8 cellular contexts compared by ENCODE assay signal in the genomic region with DNA sequence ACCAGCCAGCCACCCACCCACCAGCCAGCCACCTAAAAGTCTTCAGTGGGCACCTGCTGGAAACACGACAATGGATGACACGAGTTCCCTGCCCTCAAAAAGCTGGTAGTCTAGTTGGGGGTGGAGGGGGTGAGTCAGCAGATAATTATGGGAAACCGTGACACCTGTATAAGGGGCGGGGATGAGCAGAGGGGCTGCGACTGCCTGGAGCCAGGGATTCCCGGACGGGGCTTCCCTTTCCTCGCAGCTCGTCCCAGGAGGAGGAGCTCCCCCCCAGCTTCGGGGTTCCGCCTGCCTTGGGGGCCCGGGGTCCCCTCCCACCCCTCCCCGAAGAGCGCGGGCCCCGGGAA. TPM values are rescaled to one million over a fixed set of nuclear protein-coding genes. Genes with fewer than 3 reads are reported as not detected.
DNase-seq lines count a peak whose midpoint lies in the region; ATAC-seq and TF ChIP-seq lines count a peak whose summit lies in the region.

No MANE protein-coding gene starts in this region.

- no peaks in the 10 kb centered on the region for H3K36me3 Mint-ChIP-seq in CD4-positive, alpha-beta memory T cell
- H3K36me3 Mint-ChIP-seq in activated naive CD8-positive, alpha-beta T cell treated with anti-CD3 and anti-CD28 coated beads, Interleukin-2, amount 50 U/mL, for 24 hours (ENCODE audit: low read depth), result no peaks in the 10 kb centered on the region

- H3K9me3 ChIP-seq in CD4-positive, alpha-beta memory T cell (ENCODE audit: control insufficient read depth in 1 of 2, low read length in 2 of 2), result no peaks in the 10 kb centered on the region

- intact Hi-C loops in CD4-positive, alpha-beta memory T cell (cut with micrococcal nuclease), result loop anchor here (1.0 to 5.0 kb wide), 4 partner anchors 34 to 1054 kb away; no protein-coding TSS in a partner anchor

- peak; percentile 6 for ATAC-seq in activated naive CD8-positive, alpha-beta T cell treated with anti-CD3 and anti-CD28 coated beads, Interleukin-2, amount 50 U/mL, for 24 hours
- ATAC-seq in omental fat pad (ENCODE audit: low FRiP score) (peak; percentile 46), HG02763 (IDR thresholded peaks at IDR 0.05; ENCODE audit: unreplicated experiment) (no peak), GM18511 (IDR thresholded peaks at IDR 0.05; ENCODE audit: unreplicated experiment) (no peak), GM21360 (IDR thresholded peaks at IDR 0.05; ENCODE audit: unreplicated experiment) (no peak)

- peaks cover 17% of the 10 kb centered on the region for H3K27me3 ChIP-seq in CD4-positive, alpha-beta memory T cell (ENCODE audit: insufficient read depth, low read length)

- peaks cover 16 to 31% (median 24%) of the 10 kb centered on the region in 4 donors for H3K4me1 Mint-ChIP-seq in CD4-positive, alpha-beta memory T cell
- H3K4me1 Mint-ChIP-seq in activated naive CD8-positive, alpha-beta T cell treated with anti-CD3 and anti-CD28 coated beads, Interleukin-2, amount 50 U/mL, for 24 hours, result peaks cover 25% of the 10 kb centered on the region

- H3K27me3 Mint-ChIP-seq in CD4-positive, alpha-beta memory T cell, result peaks cover 20 to 35% of the 10 kb centered on the region in 2 donors
- H3K27me3 Mint-ChIP-seq in activated naive CD8-positive, alpha-beta T cell treated with anti-CD3 and anti-CD28 coated beads, Interleukin-2, amount 50 U/mL, for 24 hours, result peaks cover 27% of the 10 kb centered on the region

- peaks cover 40% of the 10 kb centered on the region for H3K4me1 ChIP-seq in CD4-positive, alpha-beta memory T cell (ENCODE audit: insufficient read depth, low read length)

- no peaks in the 10 kb centered on the region for H3K36me3 ChIP-seq in CD4-positive, alpha-beta memory T cell (ENCODE audit: insufficient read depth, low read length)

- peak overlapping the region in 1 of 7 donors; percentile 81 for H3K27ac Mint-ChIP-seq in CD4-positive, alpha-beta memory T cell
- no peak overlapping the region for H3K27ac Mint-ChIP-seq in activated naive CD8-positive, alpha-beta T cell treated with anti-CD3 and anti-CD28 coated beads, Interleukin-2, amount 50 U/mL, for 24 hours

- no peak overlapping the region for H3K27ac ChIP-seq in CD4-positive, alpha-beta memory T cell (ENCODE audit: low read depth, low read length)

- TF ChIP-seq CTCF in omental fat pad (IDR thresholded peaks at IDR 0.05), result no peak

- no peak overlapping the region for H3K4me3 ChIP-seq in CD4-positive, alpha-beta memory T cell (ENCODE audit: low read length in 2 of 2)

- POLR2A ChIA-PET in CD4-positive, alpha-beta memory T cell (lab: Charles Lee; ENCODE audit: partially characterized antibody), result interaction anchor here (0.8 to 2.3 kb wide), 8 partner anchors 20 to 285 kb away, joined by 3 to 12 read pairs (median 3); no protein-coding TSS in a partner anchor

- peaks cover 0 to 1% (median 0%) of the 10 kb centered on the region in 8 donors for H3K9me3 Mint-ChIP-seq in CD4-positive, alpha-beta memory T cell
- no peaks in the 10 kb centered on the region for H3K9me3 Mint-ChIP-seq in activated naive CD8-positive, alpha-beta T cell treated with anti-CD3 and anti-CD28 coated beads, Interleukin-2, amount 50 U/mL, for 24 hours

- CTCF ChIA-PET in CD4-positive, alpha-beta memory T cell (lab: Charles Lee; ENCODE audit: partially characterized antibody), result interaction anchor here (0.6 to 8.2 kb wide), 50 partner anchors 8 to 1066 kb away, joined by 3 to 187 read pairs (median 4); a partner anchor contains a TSS

- peak in 2 of 5 donors; percentile 9 to 54 for DNase-seq in CD4-positive, alpha-beta memory T cell
- DNase-seq in HuH-7 (ENCODE audit: low spot score), result peak; percentile 86
- no peak for DNase-seq in activated naive CD8-positive, alpha-beta T cell treated with anti-CD3 and anti-CD28 coated beads, Interleukin-2, amount 50 U/mL, for 24 hours
- DNase-seq in omental fat pad (ENCODE audit: low spot score), result no peak
- DNase-seq in activated CD4-positive, CD25-positive, alpha-beta regulatory T cell treated with anti-CD3 and anti-CD28 coated beads, Interleukin-2, amount 50 U/mL, for 72 hours, result no peak

- peak overlapping the region; percentile 17 to 93 (median 70) for H3K4me3 Mint-ChIP-seq in CD4-positive, alpha-beta memory T cell
- H3K4me3 Mint-ChIP-seq in activated naive CD8-positive, alpha-beta T cell treated with anti-CD3 and anti-CD28 coated beads, Interleukin-2, amount 50 U/mL, for 24 hours, result peak overlapping the region; percentile 79

RNA-seq across cellular contexts. Expression of a gene that starts 2.3 kb away (rescaled TPM):
- under 1 TPM in 1 of 2 experiments, not detected in 1; 0.17 TPM for total RNA-seq in CD4-positive, alpha-beta memory T cell
- under 1 TPM in 1 of 2 donors, not detected in 1; 0.40 TPM for polyA plus RNA-seq in CD4-positive, alpha-beta memory T cell
- total RNA-seq in omental fat pad, result 1 to 10 TPM in 1 of 4 donors, under 1 TPM in 2, not detected in 1; 0.25 to 1.4 (median 0.74) TPM

RNA-seq across cellular contexts. Expression of a gene that starts 31.1 kb away (rescaled TPM):
- 10 to 100 TPM; 15.1 to 15.6 TPM for total RNA-seq in CD4-positive, alpha-beta memory T cell
- 10 to 100 TPM; 17.7 to 18.5 TPM for polyA plus RNA-seq in CD4-positive, alpha-beta memory T cell
- 100 to 1,000 TPM in 3 of 4 donors, 10 to 100 TPM in 1; 73.3 to 152 (median 112) TPM for total RNA-seq in omental fat pad

RNA-seq across cellular contexts. Expression of a gene that starts 57.5 kb away (rescaled TPM):
- 10 to 100 TPM; 18.1 to 21.7 TPM for total RNA-seq in CD4-positive, alpha-beta memory T cell
- 10 to 100 TPM; 14.8 to 19.1 TPM for polyA plus RNA-seq in CD4-positive, alpha-beta memory T cell
- total RNA-seq in omental fat pad, result 10 to 100 TPM; 11.5 to 40.4 (median 16.5) TPM

Comparison
In these comparisons a context has a peak if more than half of its experiments do, and no peak if none do; other contexts are left out.
1. ATAC-seq: peak in activated naive CD8-positive, alpha-beta T cell treated with anti-CD3 and anti-CD28 coated beads, Interleukin-2, amount 50 U/mL, for 24 hours (single experiment) and omental fat pad (single experiment); none in HG02763 (single experiment), GM18511 (single experiment) and GM21360 (single experiment).
2. RNA of a gene that starts 31.1 kb away (total RNA-seq): 73.3 to 152 TPM in omental fat pad; 15.1 to 15.6 TPM in CD4-positive, alpha-beta memory T cell; every median in the first group is over 4 times any median in the second.